Comparison of ENCODE assay signal across 1 cellular context in genomic region chr3:57953541-57953940, GRCh38.
TF ChIP-seq lines count a peak whose summit lies in the region.

No MANE protein-coding gene starts in this region.

TF ChIP-seq in H1, 55 proteins besides CTCF, POLR2A, EP300 and RAD21:
- no peak for TF ChIP-seq CEBPB (IDR thresholded peaks at IDR 0.05; ENCODE audit: low read depth, low read length)
- no peak for TF ChIP-seq TAF1 (IDR thresholded peaks at IDR 0.05; ENCODE audit: low read depth, low read length)
- TF ChIP-seq NRF1 (IDR thresholded peaks at IDR 0.05; ENCODE audit: low read depth, low read length), result no peak
- TF ChIP-seq CHD2 (IDR thresholded peaks at IDR 0.05; ENCODE audit: low read length), result no peak
- no peak for TF ChIP-seq SP1 (IDR thresholded peaks at IDR 0.05; ENCODE audit: low read depth, low read length)
- TF ChIP-seq KDM5A (IDR thresholded peaks at IDR 0.05; ENCODE audit: low read length), result no peak
- TF ChIP-seq SIRT6 (IDR thresholded peaks at IDR 0.05; ENCODE audit: low read length), result no peak
- TF ChIP-seq PHF8 (conservative IDR thresholded peaks at IDR 0.05; ENCODE audit: low read depth, low read length), result no peak
- no peak for TF ChIP-seq YY1 (IDR thresholded peaks at IDR 0.05; ENCODE audit: low read depth, low read length)
- TF ChIP-seq BRCA1 (IDR thresholded peaks at IDR 0.05; ENCODE audit: low read depth, low read length), result no peak
- no peak for TF ChIP-seq CHD7 (IDR thresholded peaks at IDR 0.05; ENCODE audit: insufficient replicate concordance, low read length)
- TF ChIP-seq SUZ12 (IDR thresholded peaks at IDR 0.05; ENCODE audit: low read length), result no peak
- no peak for TF ChIP-seq EZH2 (IDR thresholded peaks at IDR 0.05; ENCODE audit: low read depth, low read length, severe bottlenecking)
- TF ChIP-seq RNF2 (IDR thresholded peaks at IDR 0.05; ENCODE audit: borderline replicate concordance, low read depth, low read length, missing control alignments, poor library complexity, severe bottlenecking), result no peak
- TF ChIP-seq CHD1 (IDR thresholded peaks at IDR 0.05; ENCODE audit: low read depth, low read length), result no peak
- TF ChIP-seq JUND (IDR thresholded peaks at IDR 0.05; ENCODE audit: low read length), result no peak
- TF ChIP-seq ASH2L (IDR thresholded peaks at IDR 0.05; ENCODE audit: low read length), result no peak
- TF ChIP-seq SIX5 (IDR thresholded peaks at IDR 0.05; ENCODE audit: low read depth, low read length), result no peak
